In genomic region chr20:46512943-46513844, GRCh38 we compare ENCODE assay signal across 8 cellular contexts. TPM values are rescaled to one million over a fixed set of nuclear protein-coding genes. Genes with fewer than 3 reads are reported as not detected.
DNase-seq lines count a peak whose midpoint lies in the region; ATAC-seq, FAIRE-seq and TF ChIP-seq lines count a peak whose summit lies in the region.

Gene ZNF334 (minus strand): TSS chr20:46513559. CDS start chr20:46512102, 1,457 bp downstream.

- peaks cover 22% of the 10 kb centered on the region for H3K27me3 Mint-ChIP-seq in dendritic cell treated with granulocyte-macrophage colony-stimulating factor and Interleukin-4, amounts not matched to agents 40 ng/mL and 50 ng/mL, for 4 days

- TF ChIP-seq CTCF in GM06990 (IDR thresholded peaks at IDR 0.05; ENCODE audit: insufficient read depth, low read length, poor library complexity, severe bottlenecking) (no peak), liver (IDR thresholded peaks at IDR 0.05; ENCODE audit: low read depth, low read length, missing input control) (no peak)

- ATAC-seq in GM21786 (IDR thresholded peaks at IDR 0.05; ENCODE audit: unreplicated experiment) (no peak), HG02678 (IDR thresholded peaks at IDR 0.05; ENCODE audit: unreplicated experiment) (no peak)

- peaks cover 11% of the 10 kb centered on the region for H3K4me1 Mint-ChIP-seq in dendritic cell treated with granulocyte-macrophage colony-stimulating factor and Interleukin-4, amounts not matched to agents 40 ng/mL and 50 ng/mL, for 4 days (ENCODE audit: low read depth)

- H3K4me1 ChIP-seq in SJSA1 (replicated peaks), result no peaks in the 10 kb centered on the region
- peaks cover 0 to 8% (median 4%) of the 10 kb centered on the region in 4 donors for H3K4me1 ChIP-seq in liver (ENCODE audit: control insufficient read depth in 4 of 4, insufficient read depth in 4 of 4, low read length in 3 of 4)

- intact Hi-C loops in dendritic cell treated with granulocyte-macrophage colony-stimulating factor and Interleukin-4, amounts not matched to agents 40 ng/mL and 50 ng/mL, for 4 days (cut with micrococcal nuclease), result no loop called here

- no peaks in the 10 kb centered on the region for H3K9me3 Mint-ChIP-seq in dendritic cell treated with granulocyte-macrophage colony-stimulating factor and Interleukin-4, amounts not matched to agents 40 ng/mL and 50 ng/mL, for 4 days

- H3K4me3 Mint-ChIP-seq in dendritic cell treated with granulocyte-macrophage colony-stimulating factor and Interleukin-4, amounts not matched to agents 40 ng/mL and 50 ng/mL, for 4 days, result peak within 1 kb of the TSS; percentile 73

- H3K4me3 ChIP-seq in GM06990 (replicated peaks; ENCODE audit: low read depth, low read length) (peak within 1 kb of the TSS; percentile 69), SJSA1 (peak within 1 kb of the TSS; percentile 33), liver (ENCODE audit: low read depth in 1 of 3, low read length in 3 of 3) (peak within 1 kb of the TSS; percentile 56 to 91 (median 78))

- H3K9me3 ChIP-seq in SJSA1 (replicated peaks), result no peaks in the 10 kb centered on the region; the same call in 1 of the 2 replicates
- H3K9me3 ChIP-seq in liver (ENCODE audit: control insufficient read depth in 4 of 4, low read length in 3 of 4), result peaks cover 0 to 3% (median 0%) of the 10 kb centered on the region in 4 donors

- FAIRE-seq in HTR-8/SVneo (lab: Jason Lieb, UNC), result peak; percentile 84

- peak; percentile 17 for DNase-seq in GM06990 (ENCODE audit: extremely low read depth, insufficient read length)
- DNase-seq in HTR-8/SVneo (ENCODE audit: insufficient read length, low spot score), result peak; percentile 94
- DNase-seq in SJSA1 (ENCODE audit: low read depth in 1 of 2, low spot score in 2 of 2), result no peak
- DNase-seq in stimulated activated CD4-positive, alpha-beta T cell treated with anti-CD3 and anti-CD28 coated beads, Interleukin-2, amount 100 ng/mL, for 24 hours, result peak; percentile 46 to 69

- no peak within 1 kb of the TSS for H3K9ac ChIP-seq in liver (ENCODE audit: low read depth in 1 of 2, low read length in 2 of 2)

- H3K27ac ChIP-seq in SJSA1 (no peak within 1 kb of the TSS), liver (ENCODE audit: low read depth in 1 of 2, low read length in 2 of 2) (no peak within 1 kb of the TSS)

- H3K27me3 ChIP-seq in GM06990 (replicated peaks; ENCODE audit: control insufficient read depth, insufficient read depth, low read length), result no peaks in the 10 kb centered on the region
- peaks cover 4% of the 10 kb centered on the region for H3K27me3 ChIP-seq in SJSA1 (replicated peaks)
- H3K27me3 ChIP-seq in liver (ENCODE audit: control insufficient read depth in 4 of 4, insufficient read depth in 4 of 4, low read length in 3 of 4), result no peaks in the 10 kb centered on the region

- 6% methylated on average over 49 of the region's 49 CpGs for WGBS in liver

- TF ChIP-seq RAD21 in liver (IDR thresholded peaks at IDR 0.05), result peak in 1 of 2 donors; percentile 11

- no peaks in the 10 kb centered on the region for H3K36me3 Mint-ChIP-seq in dendritic cell treated with granulocyte-macrophage colony-stimulating factor and Interleukin-4, amounts not matched to agents 40 ng/mL and 50 ng/mL, for 4 days (ENCODE audit: low read depth)

- H3K36me3 ChIP-seq in GM06990 (ENCODE audit: control insufficient read depth, insufficient read depth, low read length) (no peaks in the 10 kb centered on the region), SJSA1 (no peaks in the 10 kb centered on the region), liver (ENCODE audit: control insufficient read depth in 4 of 4, insufficient read depth in 3 of 4, low read depth in 1 of 4, low read length in 3 of 4) (peaks cover 0 to 3% (median under 1%) of the 10 kb centered on the region in 4 donors)

- peak within 1 kb of the TSS; percentile 37 for H3K27ac Mint-ChIP-seq in dendritic cell treated with granulocyte-macrophage colony-stimulating factor and Interleukin-4, amounts not matched to agents 40 ng/mL and 50 ng/mL, for 4 days

TF ChIP-seq in liver, 16 proteins besides CTCF, POLR2A, EP300 and RAD21:
- TF ChIP-seq JUND (IDR thresholded peaks at IDR 0.05) (no peak), GABPA (IDR thresholded peaks at IDR 0.05 in 1 of 2, conservative IDR thresholded peaks at IDR 0.05 in 1 of 2) (peak; percentile 69 to 89), RXRA (IDR thresholded peaks at IDR 0.05) (peak in 1 of 2 donors; percentile 8), EGR1 (IDR thresholded peaks at IDR 0.05; ENCODE audit: low read depth in 2 of 2) (no peak)

RNA-seq across cellular contexts. Expression of gene ZNF334, which starts in this region (rescaled TPM):
- 0.11 TPM in 1 of 2 replicates, not detected in the other for total RNA-seq in SJSA1 (2014; rRNA removed; shearing (Covaris generic))
- total RNA-seq in liver, result 1 to 10 TPM; 1.4 to 3.3 TPM
- polyA plus RNA-seq in liver, result 1 to 10 TPM in 1 of 2 donors, under 1 TPM in 1; 0.65 to 1.0 TPM

Comparison
In these comparisons a context has a peak if more than half of its experiments do, and no peak if none do; other contexts are left out.
1. DNase-seq: peak in GM06990 (single experiment), HTR-8/SVneo (single experiment) and stimulated activated CD4-positive, alpha-beta T cell treated with anti-CD3 and anti-CD28 coated beads, Interleukin-2, amount 100 ng/mL, for 24 hours (2 of 2); none in SJSA1 (0 of 2).
2. Peak in every context shown above with its lines, with median percentiles within 50 percentile points of each other: H3K4me3 ChIP-seq.